14 cellular contexts compared by ENCODE assay signal in the genomic region with DNA sequence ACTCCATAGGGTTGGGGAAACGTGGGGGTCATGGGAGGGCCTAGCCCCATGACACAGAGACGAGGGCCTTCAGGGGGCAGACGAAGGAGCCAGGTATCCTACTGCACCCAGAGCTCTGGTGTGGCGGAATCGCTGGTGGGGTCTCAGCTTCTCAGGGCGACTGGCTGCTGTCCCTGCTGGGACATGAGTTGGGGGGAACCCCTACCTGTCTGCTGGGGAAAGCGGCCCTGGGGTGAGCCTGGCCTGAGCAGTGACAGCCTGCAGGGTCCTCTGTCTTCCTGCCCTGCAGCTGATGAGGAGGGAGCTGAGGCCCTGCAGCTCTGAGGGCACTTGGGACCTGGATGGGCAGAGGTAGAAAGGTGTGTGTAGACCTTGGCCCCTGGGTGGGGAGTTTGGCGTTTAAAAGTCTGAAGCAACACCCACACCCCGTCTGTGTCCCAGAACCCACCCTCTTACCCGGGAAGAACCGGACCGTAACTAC. TPM values are rescaled to one million over a fixed set of nuclear protein-coding genes. Genes with fewer than 3 reads are reported as not detected.
DNase-seq lines count a peak whose midpoint lies in the region; ATAC-seq and FAIRE-seq lines count a peak whose summit lies in the region.
"Had no signal": no experiment of that assay in that cellular context is flagged by ENCODE, and none has a peak within 500 bp of the region (broad histone marks: within the 10 kb centered on the region; RNA-seq: fewer than 3 reads in every experiment).

No MANE protein-coding gene starts in this region.

- no peaks in the 10 kb centered on the region for H3K36me3 Mint-ChIP-seq in activated naive CD4-positive, alpha-beta T cell treated with anti-CD3 and anti-CD28 coated beads, Interleukin-2, amount 50 U/mL, for 24 hours
- no peaks in the 10 kb centered on the region for H3K36me3 Mint-ChIP-seq in activated naive CD4-positive, alpha-beta T cell treated with anti-CD3 and anti-CD28 coated beads for 36 hours (ENCODE audit: low read depth)
- peaks cover 1% of the 10 kb centered on the region for H3K36me3 Mint-ChIP-seq in IgD-negative memory B cell
- H3K36me3 Mint-ChIP-seq in dendritic cell treated with granulocyte-macrophage colony-stimulating factor and Interleukin-4, amounts not matched to agents 40 ng/mL and 50 ng/mL, for 4 days (ENCODE audit: low read depth), result peaks cover 61% of the 10 kb centered on the region
- H3K36me3 Mint-ChIP-seq in stimulated activated effector memory CD8-positive, alpha-beta T cell treated with anti-CD3 and anti-CD28 coated beads, Interleukin-12 subunit alpha, Interleukin-12 subunit beta, amount 100 ng/mL, for 72 hours, result no peaks in the 10 kb centered on the region

- CTCF ChIA-PET in activated naive CD4-positive, alpha-beta T cell treated with anti-CD3 and anti-CD28 coated beads for 36 hours (lab: Charles Lee), result no interaction called here

- peak overlapping the region; percentile 35 for H3K27ac Mint-ChIP-seq in activated naive CD4-positive, alpha-beta T cell treated with anti-CD3 and anti-CD28 coated beads, Interleukin-2, amount 50 U/mL, for 24 hours
- H3K27ac Mint-ChIP-seq in activated naive CD4-positive, alpha-beta T cell treated with anti-CD3 and anti-CD28 coated beads for 36 hours, result no peak overlapping the region
- peak overlapping the region; percentile 96 to 100 (median 98) for H3K27ac Mint-ChIP-seq in IgD-negative memory B cell
- peak overlapping the region; percentile 90 for H3K27ac Mint-ChIP-seq in dendritic cell treated with granulocyte-macrophage colony-stimulating factor and Interleukin-4, amounts not matched to agents 40 ng/mL and 50 ng/mL, for 4 days
- peak overlapping the region; percentile 86 for H3K27ac Mint-ChIP-seq in stimulated activated effector memory CD8-positive, alpha-beta T cell treated with anti-CD3 and anti-CD28 coated beads, Interleukin-12 subunit alpha, Interleukin-12 subunit beta, amount 100 ng/mL, for 72 hours

- no peaks in the 10 kb centered on the region for H3K27me3 Mint-ChIP-seq in activated naive CD4-positive, alpha-beta T cell treated with anti-CD3 and anti-CD28 coated beads, Interleukin-2, amount 50 U/mL, for 24 hours
- no peaks in the 10 kb centered on the region for H3K27me3 Mint-ChIP-seq in activated naive CD4-positive, alpha-beta T cell treated with anti-CD3 and anti-CD28 coated beads for 36 hours (ENCODE audit: low read depth)
- no peaks in the 10 kb centered on the region for H3K27me3 Mint-ChIP-seq in IgD-negative memory B cell
- H3K27me3 Mint-ChIP-seq in dendritic cell treated with granulocyte-macrophage colony-stimulating factor and Interleukin-4, amounts not matched to agents 40 ng/mL and 50 ng/mL, for 4 days, result no peaks in the 10 kb centered on the region

- no peak for ATAC-seq in stimulated activated effector memory CD8-positive, alpha-beta T cell treated with anti-CD3 and anti-CD28 coated beads, Interleukin-12 subunit alpha, Interleukin-12 subunit beta, amount 100 ng/mL, for 72 hours

- no peak for FAIRE-seq in urothelium cell line (lab: Jason Lieb, UNC)

- H3K4me1 Mint-ChIP-seq in activated naive CD4-positive, alpha-beta T cell treated with anti-CD3 and anti-CD28 coated beads, Interleukin-2, amount 50 U/mL, for 24 hours, result peaks cover 12% of the 10 kb centered on the region
- peaks cover 15% of the 10 kb centered on the region for H3K4me1 Mint-ChIP-seq in activated naive CD4-positive, alpha-beta T cell treated with anti-CD3 and anti-CD28 coated beads for 36 hours (ENCODE audit: low read depth)
- peaks cover 22 to 51% (median 48%) of the 10 kb centered on the region in 3 donors for H3K4me1 Mint-ChIP-seq in IgD-negative memory B cell
- H3K4me1 Mint-ChIP-seq in dendritic cell treated with granulocyte-macrophage colony-stimulating factor and Interleukin-4, amounts not matched to agents 40 ng/mL and 50 ng/mL, for 4 days (ENCODE audit: low read depth), result peaks cover 97% of the 10 kb centered on the region
- H3K4me1 Mint-ChIP-seq in stimulated activated effector memory CD8-positive, alpha-beta T cell treated with anti-CD3 and anti-CD28 coated beads, Interleukin-12 subunit alpha, Interleukin-12 subunit beta, amount 100 ng/mL, for 72 hours, result peaks cover 56% of the 10 kb centered on the region

- no peaks in the 10 kb centered on the region for H3K9me3 Mint-ChIP-seq in activated naive CD4-positive, alpha-beta T cell treated with anti-CD3 and anti-CD28 coated beads, Interleukin-2, amount 50 U/mL, for 24 hours
- no peaks in the 10 kb centered on the region for H3K9me3 Mint-ChIP-seq in activated naive CD4-positive, alpha-beta T cell treated with anti-CD3 and anti-CD28 coated beads for 36 hours
- no peaks in the 10 kb centered on the region for H3K9me3 Mint-ChIP-seq in IgD-negative memory B cell
- H3K9me3 Mint-ChIP-seq in dendritic cell treated with granulocyte-macrophage colony-stimulating factor and Interleukin-4, amounts not matched to agents 40 ng/mL and 50 ng/mL, for 4 days, result no peaks in the 10 kb centered on the region
- no peaks in the 10 kb centered on the region for H3K9me3 Mint-ChIP-seq in stimulated activated effector memory CD8-positive, alpha-beta T cell treated with anti-CD3 and anti-CD28 coated beads, Interleukin-12 subunit alpha, Interleukin-12 subunit beta, amount 100 ng/mL, for 72 hours

- intact Hi-C loops in activated naive CD4-positive, alpha-beta T cell treated with anti-CD3 and anti-CD28 coated beads for 36 hours (cut with micrococcal nuclease), result loop anchor here (5.0 kb wide), 1 partner anchor 86 kb away; no protein-coding TSS in a partner anchor
- intact Hi-C loops in dendritic cell treated with granulocyte-macrophage colony-stimulating factor and Interleukin-4, amounts not matched to agents 40 ng/mL and 50 ng/mL, for 4 days (cut with micrococcal nuclease), result loop anchor here (10.0 kb wide), 1 partner anchor 148 kb away; the partner anchor contains the start of gene CERK

- H3K4me3 Mint-ChIP-seq in activated naive CD4-positive, alpha-beta T cell treated with anti-CD3 and anti-CD28 coated beads, Interleukin-2, amount 50 U/mL, for 24 hours, result no peak overlapping the region
- no peak overlapping the region for H3K4me3 Mint-ChIP-seq in activated naive CD4-positive, alpha-beta T cell treated with anti-CD3 and anti-CD28 coated beads for 36 hours
- H3K4me3 Mint-ChIP-seq in IgD-negative memory B cell, result peak overlapping the region; percentile 78 to 98 (median 92)
- no peak overlapping the region for H3K4me3 Mint-ChIP-seq in dendritic cell treated with granulocyte-macrophage colony-stimulating factor and Interleukin-4, amounts not matched to agents 40 ng/mL and 50 ng/mL, for 4 days
- H3K4me3 Mint-ChIP-seq in stimulated activated effector memory CD8-positive, alpha-beta T cell treated with anti-CD3 and anti-CD28 coated beads, Interleukin-12 subunit alpha, Interleukin-12 subunit beta, amount 100 ng/mL, for 72 hours, result peak overlapping the region; percentile 73

- DNase-seq in activated naive CD4-positive, alpha-beta T cell treated with anti-CD3 and anti-CD28 coated beads for 36 hours, result no peak
- DNase-seq in stimulated activated effector memory CD8-positive, alpha-beta T cell treated with anti-CD3 and anti-CD28 coated beads, Interleukin-12 subunit alpha, Interleukin-12 subunit beta, amount 100 ng/mL, for 72 hours (ENCODE audit: low spot score in 2 of 2), result no peak
- no peak for DNase-seq in iPS-NIHi7 (ENCODE audit: extremely low spot score)
- no peak for DNase-seq in urothelium cell line (ENCODE audit: low spot score)
- DNase-seq in D341Med (ENCODE audit: low spot score), result no peak
- DNase-seq: activated CD4-positive, CD25-positive, alpha-beta regulatory T cell treated with anti-CD3 and anti-CD28 coated beads, Interleukin-2, amount 50 U/mL, for 72 hours; activated T-cell treated with anti-CD3 and anti-CD28 coated beads, Interleukin-2, amount 50 U/mL, for 1 hour; amniotic stem cell; IMR-90; NCI-H748 treated with DMSO at 0.1 percent for 48 hours; nucleus accumbens had no signal

RNA-seq across cellular contexts. Expression of gene GRAMD4, which starts 33.6 kb away (rescaled TPM):
- total RNA-seq in activated naive CD4-positive, alpha-beta T cell treated with anti-CD3 and anti-CD28 coated beads for 36 hours, result 10 to 100 TPM; 34.3 to 35.4 TPM
- polyA plus RNA-seq in IgD-negative memory B cell, result 18.4 TPM

RNA-seq across cellular contexts. Expression of gene CELSR1, which starts 49.2 kb away (rescaled TPM):
- total RNA-seq in activated naive CD4-positive, alpha-beta T cell treated with anti-CD3 and anti-CD28 coated beads for 36 hours, result under 1 TPM; 0.17 to 0.25 TPM
- polyA plus RNA-seq in IgD-negative memory B cell, result 5.2 TPM

Comparison
In these comparisons a context has a peak if more than half of its experiments do, and no peak if none do; other contexts are left out.
1. H3K4me3 Mint-ChIP-seq: peak in IgD-negative memory B cell (4 of 4) and stimulated activated effector memory CD8-positive, alpha-beta T cell treated with anti-CD3 and anti-CD28 coated beads, Interleukin-12 subunit alpha, Interleukin-12 subunit beta, amount 100 ng/mL, for 72 hours (single experiment); none in activated naive CD4-positive, alpha-beta T cell treated with anti-CD3 and anti-CD28 coated beads, Interleukin-2, amount 50 U/mL, for 24 hours (single experiment), activated naive CD4-positive, alpha-beta T cell treated with anti-CD3 and anti-CD28 coated beads for 36 hours (single experiment) and dendritic cell treated with granulocyte-macrophage colony-stimulating factor and Interleukin-4, amounts not matched to agents 40 ng/mL and 50 ng/mL, for 4 days (single experiment).